ENCODE assay signal across 23 cellular contexts in genomic region chr1:158028956-158029355, GRCh38. TPM values are rescaled to one million over a fixed set of nuclear protein-coding genes. Genes with fewer than 3 reads are reported as not detected.
A peak's percentile ranks its signal among the peaks of the same experiment; 100 is the strongest.
DNase-seq lines count a peak whose midpoint lies in the region; ATAC-seq and TF ChIP-seq lines count a peak whose summit lies in the region.
"Had no signal": no experiment of that assay in that cellular context is flagged by ENCODE, and none has a peak within 500 bp of the region (broad histone marks: within the 10 kb centered on the region; RNA-seq: fewer than 3 reads in every experiment).

No MANE protein-coding gene starts in this region.

- peaks cover 0 to 8% of the 10 kb centered on the region in 2 donors for H3K4me1 ChIP-seq in breast epithelium
- peaks cover 23% of the 10 kb centered on the region for H3K4me1 ChIP-seq in foreskin keratinocyte
- peaks cover 56% of the 10 kb centered on the region for H3K4me1 ChIP-seq in vagina
- H3K4me1 ChIP-seq: psoas muscle had no signal

- H3K27me3 ChIP-seq in breast epithelium (no peaks in the 10 kb centered on the region), foreskin keratinocyte (no peaks in the 10 kb centered on the region), vagina (no peaks in the 10 kb centered on the region)

- peak; percentile 72 for DNase-seq in MCF 10A (ENCODE audit: unreplicated experiment)
- DNase-seq in breast epithelium (ENCODE audit: low spot score in 2 of 2) = no peak
- DNase-seq in amniotic epithelial cell (ENCODE audit: low read depth) = peak; percentile 62
- DNase-seq in foreskin keratinocyte = peak; percentile 87 to 94
- no peak for DNase-seq in vagina (ENCODE audit: extremely low spot score in 2 of 2)
- DNase-seq in inferior parietal cortex (ENCODE audit: extremely low spot score) = no peak
- DNase-seq in NCI-H1694 treated with DMSO at 0.1 percent for 48 hours (lab: John Stamatoyannopoulos, UW) = no peak
- DNase-seq: activated CD8-positive, alpha-beta memory T cell treated with anti-CD3 and anti-CD28 coated beads for 24 hours; activated naive CD8-positive, alpha-beta T cell treated with anti-CD3 and anti-CD28 coated beads for 36 hours; activated T-cell treated with anti-CD3 and anti-CD28 coated beads, Interleukin-2, amount 50 U/mL, for 72 hours; DMS153; effector CD8-positive, alpha-beta T cell; H7; MV-4-11; NCI-H2029; psoas muscle had no signal

- POLR2A ChIA-PET in MCF 10A (lab: Yijun Ruan, JAX) = interaction anchor here (0.6 to 5.1 kb wide), 10 partner anchors 9 to 981 kb away, joined by 3 to 79 read pairs (median 5); partner anchors contain the start of genes IFI16 and KIRREL1

- no peak for TF ChIP-seq POLR2A in breast epithelium (IDR thresholded peaks at IDR 0.05)
- no peak for TF ChIP-seq POLR2A in vagina (IDR thresholded peaks at IDR 0.05)

- H3K36me3 Mint-ChIP-seq in MCF 10A (ENCODE audit: insufficient read depth, unreplicated experiment) = peaks cover 43% of the 10 kb centered on the region
- H3K36me3 Mint-ChIP-seq: activated naive CD8-positive, alpha-beta T cell treated with anti-CD3 and anti-CD28 coated beads for 36 hours; IgD-negative memory B cell; stimulated activated memory B cell treated with anti-CD40 and anti-IgM and Interleukin-4, amounts not matched to agents 10 μg/mL and 1 μg/mL and 100 μg/mL, for 72 hours had no signal

- H3K9me3 ChIP-seq in breast epithelium (no peaks in the 10 kb centered on the region), vagina (no peaks in the 10 kb centered on the region)
- H3K9me3 ChIP-seq: psoas muscle had no signal

- no peak overlapping the region for H3K4me3 Mint-ChIP-seq in MCF 10A (ENCODE audit: unreplicated experiment)
- H3K4me3 Mint-ChIP-seq: activated naive CD8-positive, alpha-beta T cell treated with anti-CD3 and anti-CD28 coated beads for 36 hours; activated T-cell treated with anti-CD3 and anti-CD28 coated beads, Interleukin-2, amount 50 U/mL, for 72 hours; IgD-negative memory B cell; neural crest cell; stimulated activated memory B cell treated with anti-CD40 and anti-IgM and Interleukin-4, amounts not matched to agents 10 μg/mL and 1 μg/mL and 100 μg/mL, for 72 hours had no signal

- no peaks in the 10 kb centered on the region for H3K9me3 Mint-ChIP-seq in MCF 10A (ENCODE audit: unreplicated experiment)
- H3K9me3 Mint-ChIP-seq: activated naive CD8-positive, alpha-beta T cell treated with anti-CD3 and anti-CD28 coated beads for 36 hours; activated T-cell treated with anti-CD3 and anti-CD28 coated beads, Interleukin-2, amount 50 U/mL, for 72 hours; IgD-negative memory B cell; neural crest cell; stimulated activated memory B cell treated with anti-CD40 and anti-IgM and Interleukin-4, amounts not matched to agents 10 μg/mL and 1 μg/mL and 100 μg/mL, for 72 hours had no signal

- H3K4me3 ChIP-seq in breast epithelium (no peak overlapping the region), vagina (no peak overlapping the region)
- H3K4me3 ChIP-seq: psoas muscle had no signal

- peak overlapping the region; percentile 63 for H3K27ac Mint-ChIP-seq in MCF 10A (ENCODE audit: low read depth, unreplicated experiment)
- H3K27ac Mint-ChIP-seq: activated naive CD8-positive, alpha-beta T cell treated with anti-CD3 and anti-CD28 coated beads for 36 hours; activated T-cell treated with anti-CD3 and anti-CD28 coated beads, Interleukin-2, amount 50 U/mL, for 72 hours; IgD-negative memory B cell; stimulated activated memory B cell treated with anti-CD40 and anti-IgM and Interleukin-4, amounts not matched to agents 10 μg/mL and 1 μg/mL and 100 μg/mL, for 72 hours had no signal

- intact Hi-C loops in MCF 10A (cut with micrococcal nuclease) (no loop called here), breast epithelium (cut with DNase I; ENCODE audit: low total_unique reads) (no loop called here), vagina (cut with DNase I) (no loop called here)

- no peaks in the 10 kb centered on the region for H3K27me3 Mint-ChIP-seq in MCF 10A (ENCODE audit: insufficient read depth, unreplicated experiment)
- H3K27me3 Mint-ChIP-seq: activated naive CD8-positive, alpha-beta T cell treated with anti-CD3 and anti-CD28 coated beads for 36 hours had no signal

- H3K36me3 ChIP-seq in breast epithelium = no peaks in the 10 kb centered on the region
- H3K36me3 ChIP-seq in vagina = no peaks in the 10 kb centered on the region

- H3K27ac ChIP-seq in breast epithelium (peak overlapping the region in 1 of 2 donors; percentile 4), foreskin keratinocyte (no peak overlapping the region), vagina (peak overlapping the region; percentile 55)
- H3K27ac ChIP-seq: 22Rv1, C4-2B, psoas muscle had no signal

- no TSS peak for BruUV-seq in MCF 10A (replicated peaks; lab: Mats Ljungman, UMichigan)

- CTCF ChIA-PET in MCF 10A (lab: Yijun Ruan, JAX) = interaction anchor here (0.8 to 10.8 kb wide), 10 partner anchors 9 to 94 kb away, joined by 3 to 119 read pairs (median 27); partner anchors contain the start of gene KIRREL1

- ATAC-seq in foreskin keratinocyte (peak; percentile 95), GM19328 (IDR thresholded peaks at IDR 0.05; ENCODE audit: unreplicated experiment) (no peak)
- ATAC-seq: activated T-cell treated with anti-CD3 and anti-CD28 coated beads, Interleukin-2, amount 50 U/mL, for 72 hours; psoas muscle; stimulated activated memory B cell treated with anti-CD40 and anti-IgM and Interleukin-4, amounts not matched to agents 10 μg/mL and 1 μg/mL and 100 μg/mL, for 72 hours had no signal

- H3K4me1 Mint-ChIP-seq in MCF 10A (ENCODE audit: insufficient read depth, unreplicated experiment) = peaks cover 42% of the 10 kb centered on the region
- H3K4me1 Mint-ChIP-seq: IgD-negative memory B cell; stimulated activated memory B cell treated with anti-CD40 and anti-IgM and Interleukin-4, amounts not matched to agents 10 μg/mL and 1 μg/mL and 100 μg/mL, for 72 hours had no signal

- no peak for TF ChIP-seq CTCF in MCF 10A (IDR thresholded peaks at IDR 0.05; ENCODE audit: unreplicated experiment)
- no peak for TF ChIP-seq CTCF in breast epithelium (IDR thresholded peaks at IDR 0.05)
- no peak for TF ChIP-seq CTCF in foreskin keratinocyte (conservative IDR thresholded peaks at IDR 0.05)
- TF ChIP-seq CTCF in vagina (IDR thresholded peaks at IDR 0.05) = no peak

RNA-seq across cellular contexts. Expression of gene KIRREL1, which starts 35.5 kb away (rescaled TPM):
- total RNA-seq in MCF 10A (2022) (73.6 and 101 TPM in 2 replicates), breast epithelium (10 to 100 TPM; 26.1 to 55.5 (median 34.1) TPM), foreskin keratinocyte (73.1 and 81.4 TPM in 2 replicates), vagina (34.9 TPM)
- 14.9 and 19.7 TPM in 2 replicates for polyA plus RNA-seq in foreskin keratinocyte
- total RNA-seq: activated T-cell treated with anti-CD3 and anti-CD28 coated beads, Interleukin-2, amount 50 U/mL, for 72 hours; T-helper 2 cell treated with Interferon-gamma antibody and Interleukin-4, amounts not matched to agents 100 ng/mL and 5 ng/mL, for 36 hours had no signal
- polyA plus RNA-seq: IgD-negative memory B cell had no signal

Comparison
In these comparisons a context has a peak if more than half of its experiments do, and no peak if none do; other contexts are left out.
1. DNase-seq: peak in MCF 10A (single experiment), amniotic epithelial cell (single experiment) and foreskin keratinocyte (2 of 2); none in breast epithelium (0 of 2), vagina (0 of 2), inferior parietal cortex (single experiment) and NCI-H1694 treated with DMSO at 0.1 percent for 48 hours (single experiment).